33 cellular contexts compared by ENCODE assay signal in the genomic region with DNA sequence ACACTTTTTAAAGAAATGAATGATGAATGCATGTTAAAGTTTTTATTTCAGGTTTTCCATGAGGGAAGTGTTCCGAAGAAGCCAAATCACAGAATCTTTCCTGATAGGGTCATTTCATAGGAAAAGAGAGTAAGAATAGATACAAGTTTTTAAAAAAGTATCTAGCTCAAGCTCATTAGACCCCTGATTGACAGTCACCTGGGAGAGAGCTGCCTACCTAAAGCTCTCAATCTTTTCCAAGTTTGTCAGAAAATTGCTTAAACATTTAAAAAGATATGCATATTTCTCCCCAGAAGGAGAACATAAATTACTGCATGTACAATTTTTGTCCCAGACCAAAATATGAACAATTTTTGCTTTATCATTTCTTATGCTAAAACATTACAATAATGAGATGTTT. TPM values are rescaled to one million over a fixed set of nuclear protein-coding genes. Genes with fewer than 3 reads are reported as not detected.
"Had no signal": no experiment of that assay in that cellular context is flagged by ENCODE, and none has a peak within 500 bp of the region (broad histone marks: within the 10 kb centered on the region; RNA-seq: fewer than 3 reads in every experiment).

No MANE protein-coding gene starts in this region.

- H3K4me3 ChIP-seq: adrenal gland, ascending aorta, body of pancreas, breast epithelium, cardiac muscle cell had no signal

- H3K27me3 ChIP-seq: adrenal gland, ascending aorta, body of pancreas, brain microvascular endothelial cell, breast epithelium, cardiac muscle cell had no signal

- H3K36me3 ChIP-seq: adrenal gland, ascending aorta, brain microvascular endothelial cell, breast epithelium, cardiac muscle cell had no signal

- H3K27ac ChIP-seq: adrenal gland, ascending aorta, body of pancreas, brain microvascular endothelial cell, breast epithelium, cardiac muscle cell had no signal

- DNase-seq: activated effector memory CD4-positive, alpha-beta T cell treated with anti-CD3 and anti-CD28 coated beads, Interleukin-2, amount 50 U/mL, for 16 hours; activated effector memory CD4-positive, alpha-beta T cell treated with Interleukin-2 at 50 U/mL for 16 hours; activated gamma-delta T cell; activated gamma-delta T cell treated with Interleukin-2 at 50 U/mL for 16 hours; activated naive CD4-positive, alpha-beta T cell; activated naive CD4-positive, alpha-beta T cell treated with anti-CD3 and anti-CD28 coated beads for 36 hours; activated naive CD4-positive, alpha-beta T cell treated with anti-CD3 and anti-CD28 coated beads, Interleukin-2, amount 10 ng/mL, durations not matched to agents 7 days and 5 days; activated naive CD4-positive, alpha-beta T cell treated with anti-CD3 and anti-CD28 coated beads, Interleukin-2, amount 50 U/mL, for 16 hours; activated naive CD4-positive, alpha-beta T cell treated with Interleukin-2 at 50 U/mL for 16 hours; activated naive CD8-positive, alpha-beta T cell treated with anti-CD3 and anti-CD28 coated beads for 36 hours; activated naive CD8-positive, alpha-beta T cell treated with anti-CD3 and anti-CD28 coated beads, Interleukin-2, amount 10 ng/mL, durations not matched to agents 7 days and 5 days; activated naive CD8-positive, alpha-beta T cell treated with anti-CD3 and anti-CD28 coated beads, Interleukin-2, amount 50 U/mL, for 24 hours; activated T-cell treated with anti-CD3 and anti-CD28 coated beads, Interleukin-2, amount 50 U/mL, for 1 hour; activated T-cell treated with anti-CD3 and anti-CD28 coated beads, Interleukin-2, amount 50 U/mL, for 24 hours; activated T-cell treated with anti-CD3 and anti-CD28 coated beads, Interleukin-2, amount 50 U/mL, for 4 hours; activated T-cell treated with anti-CD3 and anti-CD28 coated beads, Interleukin-2, amount 50 U/mL, for 48 hours; activated T-cell treated with anti-CD3 and anti-CD28 coated beads, Interleukin-2, amount 50 U/mL, for 72 hours; adrenal gland; amniotic stem cell; amygdala; anterior cingulate cortex; aorta; body of pancreas; brain microvascular endothelial cell; central memory CD4-positive, alpha-beta T cell; cerebellar nuclear complex had no signal

- H3K9me3 ChIP-seq: adrenal gland, ascending aorta, body of pancreas, breast epithelium had no signal

- H3K4me1 ChIP-seq: ascending aorta, body of pancreas, breast epithelium had no signal

RNA-seq across cellular contexts. Expression of gene CHSY3, which starts 47.9 kb away (rescaled TPM):
- total RNA-seq: activated naive CD4-positive, alpha-beta T cell treated with anti-CD3 and anti-CD28 coated beads for 36 hours; activated naive CD4-positive, alpha-beta T cell treated with anti-CD3 and anti-CD28 coated beads, Interleukin-2, amount 50 U/mL, for 72 hours; activated naive CD8-positive, alpha-beta T cell treated with anti-CD3 and anti-CD28 coated beads for 36 hours; activated naive CD8-positive, alpha-beta T cell treated with anti-CD3 and anti-CD28 coated beads, Interleukin-2, amount 10 ng/mL, durations not matched to agents 7 days and 5 days; activated T-cell treated with anti-CD3 and anti-CD28 coated beads, Interleukin-2, amount 50 U/mL, for 4 hours; activated T-cell treated with anti-CD3 and anti-CD28 coated beads, Interleukin-2, amount 50 U/mL, for 72 hours; activated T-helper 1 cell treated with anti-CD3 and anti-CD28 coated beads, Interleukin-12 subunit alpha, Interleukin-12 subunit beta, Interleukin-2, Interleukin-4 antibody, amounts not matched to agents 30 ng/mL and 10 ng/mL and 1 ng/mL, durations not matched to agents 14 hours and 24 hours and 36 hours; activated T-helper 17 cell treated with anti-CD3 and anti-CD28 coated beads, Interleukin-2, amount 50 U/mL, for 72 hours; activated T-helper 2 cell treated with anti-CD3 and anti-CD28 coated beads, Interferon-gamma antibody, Interleukin-2, Interleukin-4, amounts not matched to agents 10 μg/mL and 5 μg/mL and 100 μg/mL, durations not matched to agents 14 hours and 24 hours and 36 hours had no signal
